Comparison of ENCODE assay signal across 15 cellular contexts in the genomic region with DNA sequence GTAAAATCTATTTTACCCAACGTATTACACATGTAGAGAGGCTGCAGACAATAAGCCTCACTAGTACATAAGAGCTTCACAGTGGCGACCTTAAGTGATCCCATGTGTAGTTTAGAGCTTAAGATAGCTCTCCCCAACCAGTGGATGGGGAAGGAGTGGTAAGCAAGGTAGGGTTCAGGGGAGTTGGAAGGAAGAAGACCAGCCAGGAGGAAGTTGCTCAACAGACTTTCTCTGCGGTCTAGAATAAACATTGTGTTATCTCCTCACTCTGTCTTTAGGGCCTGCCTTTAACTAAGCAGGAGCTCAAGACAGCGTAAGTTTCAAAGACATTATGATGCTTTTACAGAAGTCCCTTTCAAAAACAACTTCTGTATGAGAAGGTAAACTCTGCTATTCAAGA. TPM values are rescaled to one million over a fixed set of nuclear protein-coding genes. Genes with fewer than 3 reads are reported as not detected.
A peak's percentile ranks its signal among the peaks of the same experiment; 100 is the strongest.
DNase-seq lines count a peak whose midpoint lies in the region; ATAC-seq and TF ChIP-seq lines count a peak whose summit lies in the region.
"Had no signal": no experiment of that assay in that cellular context is flagged by ENCODE, and none has a peak within 500 bp of the region (broad histone marks: within the 10 kb centered on the region; RNA-seq: fewer than 3 reads in every experiment).

No MANE protein-coding gene starts in this region.

- POLR2A ChIA-PET in HCT116 (lab: Charles Lee), result no interaction called here

- H4K20me1 ChIP-seq in HCT116 (ENCODE audit: insufficient read depth), result no peaks in the 10 kb centered on the region

- RAD21 ChIA-PET in HCT116 (lab: Charles Lee; ENCODE audit: low non-redundant PET in 1 of 2, low total read pairs in 2 of 2, uncharacterized antibody in 2 of 2, unreplicated experiment in 2 of 2), result interaction anchor here (1.2 to 1.3 kb wide), 2 partner anchors 137 to 170 kb away, joined by 3 to 5 read pairs; no protein-coding TSS in a partner anchor

- H3K79me2 ChIP-seq in HCT116 (ENCODE audit: insufficient read depth, low read length), result no peaks in the 10 kb centered on the region

- H3K36me3 ChIP-seq in HCT116 (ENCODE audit: control insufficient read depth in 1 of 2, insufficient read depth in 2 of 2, low read length in 2 of 2) (no peaks in the 10 kb centered on the region), neutrophil (no peaks in the 10 kb centered on the region), prostate gland (no peaks in the 10 kb centered on the region)
- H3K36me3 ChIP-seq: SJCRH30, stomach had no signal

- H3K9me3 ChIP-seq in HCT116 (ENCODE audit: control insufficient read depth in 1 of 2, insufficient read depth in 1 of 2, low read depth in 1 of 2, low read length in 2 of 2) (no peaks in the 10 kb centered on the region), neutrophil (no peaks in the 10 kb centered on the region), prostate gland (no peaks in the 10 kb centered on the region)
- H3K9me3 ChIP-seq: SJCRH30, stomach had no signal

- peak overlapping the region; percentile 100 for H2AFZ ChIP-seq in HCT116 (ENCODE audit: low read depth, low read length, poor library complexity, severe bottlenecking)

- BruUV-seq in HCT116 (replicated peaks; lab: Mats Ljungman, UMichigan), result no TSS peak

- H3K9ac ChIP-seq in HCT116 (ENCODE audit: low read length), result no peak overlapping the region

- TF ChIP-seq RAD21 in HCT116 (IDR thresholded peaks at IDR 0.05; ENCODE audit: low read depth), result no peak

- TF ChIP-seq POLR2A in HCT116 (IDR thresholded peaks at IDR 0.05; ENCODE audit: borderline replicate concordance, extremely low read depth, insufficient read depth, insufficient read length), result no peak
- no peak for TF ChIP-seq POLR2A in prostate gland (IDR thresholded peaks at IDR 0.05)

- no peaks in the 10 kb centered on the region for H3K27me3 ChIP-seq in HCT116 (ENCODE audit: insufficient read depth, low read length)
- H3K27me3 ChIP-seq in neutrophil, result peaks cover 33% of the 10 kb centered on the region
- no peaks in the 10 kb centered on the region for H3K27me3 ChIP-seq in prostate gland (replicated peaks; ENCODE audit: insufficient read depth)
- H3K27me3 ChIP-seq: SJCRH30 had no signal

- ATAC-seq in HCT116, result no peak
- no peak for ATAC-seq in HG03196 (IDR thresholded peaks at IDR 0.05; ENCODE audit: unreplicated experiment)

- no peak for DNase-seq in HCT116 (ENCODE audit: low read depth, low spot score)
- peak; percentile 78 for DNase-seq in OCI-M1 (lab: John Stamatoyannopoulos, UW)
- peak; percentile 80 for DNase-seq in choroid plexus epithelial cell (ENCODE audit: low read depth)
- DNase-seq in prostate gland (ENCODE audit: low spot score), result no peak
- DNase-seq in activated CD4-positive, alpha-beta T cell treated with anti-CD3 and anti-CD28 coated beads, Interleukin-2, amount 50 U/mL, for 48 hours, result no peak
- no peak for DNase-seq in kidney glomerular epithelial cell (lab: John Stamatoyannopoulos, UW)
- DNase-seq: cortex of kidney had no signal

- 56% methylated on average over 4 of the region's 4 CpGs for WGBS in prostate gland

- CTCF ChIA-PET in HCT116 (lab: Charles Lee), result interaction anchor here (0.9 to 3.4 kb wide), 22 partner anchors 11 to 699 kb away, joined by 3 to 32 read pairs (median 4); no protein-coding TSS in a partner anchor

- H3K4me3 ChIP-seq in HCT116 (replicated peaks in 1 of 2; ENCODE audit: low read depth in 1 of 2, low read length in 2 of 2) (no peak overlapping the region), choroid plexus epithelial cell (ENCODE audit: low read depth, low read length) (no peak overlapping the region), neutrophil (ENCODE audit: low read depth in 1 of 2, low read length in 1 of 2) (peak overlapping the region; percentile 15 to 47), prostate gland (no peak overlapping the region)
- H3K4me3 ChIP-seq: SJCRH30 had no signal

- intact Hi-C loops in HCT116 (cut with micrococcal nuclease), result loop anchor here (5.0 to 10.0 kb wide), 2 partner anchors 665 to 952 kb away; no protein-coding TSS in a partner anchor
- intact Hi-C loops in prostate gland (cut with DNase I), result loop anchor here (10.0 kb wide), 1 partner anchor 195 kb away; no protein-coding TSS in a partner anchor

- no peaks in the 10 kb centered on the region for H3K9me2 ChIP-seq in HCT116 (ENCODE audit: insufficient read depth)

- peaks cover 0 to 6% of the 10 kb centered on the region in 2 experiments; a peak in 3 of 4 replicates for H3K4me1 ChIP-seq in HCT116 (ENCODE audit: control insufficient read depth in 1 of 2, insufficient read depth in 2 of 2, low read length in 2 of 2)
- peaks cover 46 to 51% of the 10 kb centered on the region in 2 experiments for H3K4me1 ChIP-seq in neutrophil (ENCODE audit: control insufficient read depth in 1 of 2, insufficient read depth in 1 of 2, low read depth in 1 of 2, low read length in 1 of 2)
- H3K4me1 ChIP-seq in prostate gland (replicated peaks), result no peaks in the 10 kb centered on the region
- H3K4me1 ChIP-seq: SJCRH30 had no signal

- no peak for TF ChIP-seq CTCF in HCT116 (IDR thresholded peaks at IDR 0.05 in 2 of 3, conservative IDR thresholded peaks at IDR 0.05 in 1 of 3; ENCODE audit: borderline replicate concordance in 1 of 3, insufficient read depth in 1 of 3, low read depth in 2 of 3, low read length in 2 of 3)
- TF ChIP-seq CTCF in choroid plexus epithelial cell (conservative IDR thresholded peaks at IDR 0.05; ENCODE audit: low read depth, low read length), result peak; percentile 5
- TF ChIP-seq CTCF in neutrophil (IDR thresholded peaks at IDR 0.05), result no peak
- TF ChIP-seq CTCF in prostate gland (IDR thresholded peaks at IDR 0.05), result no peak

- H3K4me2 ChIP-seq in HCT116 (ENCODE audit: low read length), result peak overlapping the region; percentile 72; the same call in 1 of the 2 replicates

- H3K27ac ChIP-seq in HCT116 (ENCODE audit: low read depth, low read length) (no peak overlapping the region), neutrophil (peak overlapping the region; percentile 96), prostate gland (no peak overlapping the region)
- H3K27ac ChIP-seq: SJCRH30 had no signal

TF ChIP-seq in HCT116, 20 proteins besides CTCF, POLR2A, EP300 and RAD21:
- TF ChIP-seq, protein P1, sequence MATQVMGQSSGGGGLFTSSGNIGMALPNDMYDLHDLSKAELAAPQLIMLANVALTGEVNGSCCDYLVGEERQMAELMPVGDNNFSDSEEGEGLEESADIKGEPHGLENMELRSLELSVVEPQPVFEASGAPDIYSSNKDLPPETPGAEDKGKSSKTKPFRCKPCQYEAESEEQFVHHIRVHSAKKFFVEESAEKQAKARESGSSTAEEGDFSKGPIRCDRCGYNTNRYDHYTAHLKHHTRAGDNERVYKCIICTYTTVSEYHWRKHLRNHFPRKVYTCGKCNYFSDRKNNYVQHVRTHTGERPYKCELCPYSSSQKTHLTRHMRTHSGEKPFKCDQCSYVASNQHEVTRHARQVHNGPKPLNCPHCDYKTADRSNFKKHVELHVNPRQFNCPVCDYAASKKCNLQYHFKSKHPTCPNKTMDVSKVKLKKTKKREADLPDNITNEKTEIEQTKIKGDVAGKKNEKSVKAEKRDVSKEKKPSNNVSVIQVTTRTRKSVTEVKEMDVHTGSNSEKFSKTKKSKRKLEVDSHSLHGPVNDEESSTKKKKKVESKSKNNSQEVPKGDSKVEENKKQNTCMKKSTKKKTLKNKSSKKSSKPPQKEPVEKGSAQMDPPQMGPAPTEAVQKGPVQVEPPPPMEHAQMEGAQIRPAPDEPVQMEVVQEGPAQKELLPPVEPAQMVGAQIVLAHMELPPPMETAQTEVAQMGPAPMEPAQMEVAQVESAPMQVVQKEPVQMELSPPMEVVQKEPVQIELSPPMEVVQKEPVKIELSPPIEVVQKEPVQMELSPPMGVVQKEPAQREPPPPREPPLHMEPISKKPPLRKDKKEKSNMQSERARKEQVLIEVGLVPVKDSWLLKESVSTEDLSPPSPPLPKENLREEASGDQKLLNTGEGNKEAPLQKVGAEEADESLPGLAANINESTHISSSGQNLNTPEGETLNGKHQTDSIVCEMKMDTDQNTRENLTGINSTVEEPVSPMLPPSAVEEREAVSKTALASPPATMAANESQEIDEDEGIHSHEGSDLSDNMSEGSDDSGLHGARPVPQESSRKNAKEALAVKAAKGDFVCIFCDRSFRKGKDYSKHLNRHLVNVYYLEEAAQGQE (IDR thresholded peaks at IDR 0.05; ENCODE audit: low read depth), result no peak
- TF ChIP-seq YY1 (IDR thresholded peaks at IDR 0.05; ENCODE audit: extremely low read depth, insufficient replicate concordance, low read depth, low read length), result no peak

RNA-seq across cellular contexts. Expression of a gene that starts 16.8 kb away (rescaled TPM):
- total RNA-seq in HCT116 (2021; ENCODE audit: unreplicated experiment), result not detected
- polyA plus RNA-seq in HCT116 (2012), result not detected in 2 replicates
- total RNA-seq in prostate gland, result not detected
- total RNA-seq: activated CD4-positive, alpha-beta T cell treated with anti-CD3 and anti-CD28 coated beads for 36 hours; lower leg skin; pulmonary artery endothelial cell; SJCRH30; stomach had no signal
- polyA plus RNA-seq: IgD-negative memory B cell, stomach had no signal

RNA-seq across cellular contexts. Expression of a gene that starts 50.3 kb away (rescaled TPM):
- total RNA-seq in HCT116 (2021; ENCODE audit: unreplicated experiment) (not detected), prostate gland (not detected)
- not detected in 2 replicates for polyA plus RNA-seq in HCT116 (2012)
- total RNA-seq: activated CD4-positive, alpha-beta T cell treated with anti-CD3 and anti-CD28 coated beads for 36 hours; lower leg skin; pulmonary artery endothelial cell; SJCRH30; stomach had no signal
- polyA plus RNA-seq: IgD-negative memory B cell, stomach had no signal

Comparison
In these comparisons a context has a peak if more than half of its experiments do, and no peak if none do; other contexts are left out.
1. DNase-seq: peak in OCI-M1 (single experiment) and choroid plexus epithelial cell (single experiment); none in HCT116 (single experiment), prostate gland (single experiment), activated CD4-positive, alpha-beta T cell treated with anti-CD3 and anti-CD28 coated beads, Interleukin-2, amount 50 U/mL, for 48 hours (0 of 2) and kidney glomerular epithelial cell (single experiment).
2. H3K4me3 ChIP-seq: peak in neutrophil (2 of 2); none in HCT116 (0 of 2), choroid plexus epithelial cell (single experiment) and prostate gland (0 of 2).